In genomic region chr7:124752310-124752709, GRCh38 we compare ENCODE assay signal across 24 cellular contexts. TPM values are rescaled to one million over a fixed set of nuclear protein-coding genes. Genes with fewer than 3 reads are reported as not detected.
A peak's percentile ranks its signal among the peaks of the same experiment; 100 is the strongest.
DNase-seq lines count a peak whose midpoint lies in the region; ATAC-seq, FAIRE-seq and TF ChIP-seq lines count a peak whose summit lies in the region.
"Had no signal": no experiment of that assay in that cellular context is flagged by ENCODE, and none has a peak within 500 bp of the region (broad histone marks: within the 10 kb centered on the region; RNA-seq: fewer than 3 reads in every experiment).

No MANE protein-coding gene starts in this region.

- intact Hi-C loops in right lobe of liver (cut with DNase I): no loop called here
- intact Hi-C loops in HepG2 (cut with micrococcal nuclease; ENCODE audit: unreplicated experiment): no loop called here

- H3K4me3 ChIP-seq in right lobe of liver: no peak overlapping the region
- no peak overlapping the region for H3K4me3 ChIP-seq in HepG2 (replicated peaks in 1 of 3; ENCODE audit: insufficient read depth in 1 of 3, low read depth in 2 of 3, low read length in 3 of 3)
- no peak overlapping the region for H3K4me3 ChIP-seq in choroid plexus epithelial cell (ENCODE audit: low read depth, low read length)
- H3K4me3 ChIP-seq in small intestine (ENCODE audit: low read depth in 1 of 2, low read length in 2 of 2): no peak overlapping the region
- H3K4me3 ChIP-seq: mucosa of descending colon, PC-9, psoas muscle, upper lobe of left lung had no signal

- H3K9me3 ChIP-seq in right lobe of liver: no peaks in the 10 kb centered on the region
- H3K9me3 ChIP-seq in HepG2 (ENCODE audit: low read length): no peaks in the 10 kb centered on the region
- no peaks in the 10 kb centered on the region for H3K9me3 ChIP-seq in small intestine (ENCODE audit: control insufficient read depth, low read depth)
- H3K9me3 ChIP-seq: mucosa of descending colon, psoas muscle, upper lobe of left lung had no signal

- no peak for TF ChIP-seq RAD21 in HepG2 (CRISPR knock-in tag; IDR thresholded peaks at IDR 0.05)

- CTCF ChIA-PET in HepG2 (lab: Yijun Ruan, JAX; ENCODE audit: low intra/inter-chr PET ratio, low total read pairs): no interaction called here

- no peak overlapping the region for H3K27ac ChIP-seq in right lobe of liver
- no peak overlapping the region for H3K27ac ChIP-seq in HepG2 (ENCODE audit: extremely low read length, insufficient read depth, low read length)
- peak overlapping the region; percentile 77 for H3K27ac ChIP-seq in layer of hippocampus (ENCODE audit: low read depth, low read length)
- no peak overlapping the region for H3K27ac ChIP-seq in small intestine (ENCODE audit: low read depth in 1 of 2, low read length in 1 of 2)
- H3K27ac ChIP-seq: C4-2B, epithelial cell of prostate, PC-9, psoas muscle, upper lobe of left lung had no signal

- no peaks in the 10 kb centered on the region for H3K79me2 ChIP-seq in HepG2 (ENCODE audit: insufficient read depth, low read length)

- no TSS peak for BruUV-seq in HepG2 (replicated peaks; lab: Mats Ljungman, UMichigan)

- ATAC-seq in right lobe of liver: peak in 3 of 4 donors; percentile 52 to 61 (median 53)
- no peak for ATAC-seq in HepG2
- no peak for ATAC-seq in HG03135 (IDR thresholded peaks at IDR 0.05; ENCODE audit: unreplicated experiment)
- ATAC-seq: mucosa of descending colon; psoas muscle; stimulated activated naive CD8-positive, alpha-beta T cell treated with anti-CD3 and anti-CD28 coated beads, Interleukin-15, amount 100 ng/mL, for 72 hours; T-helper 17 cell had no signal

- H3K4me1 ChIP-seq in right lobe of liver: no peaks in the 10 kb centered on the region
- H3K4me1 ChIP-seq in HepG2 (ENCODE audit: insufficient read depth, low read length): no peaks in the 10 kb centered on the region
- H3K4me1 ChIP-seq in small intestine (ENCODE audit: control insufficient read depth in 2 of 2, insufficient read depth in 1 of 2, low read depth in 1 of 2, low read length in 1 of 2): no peaks in the 10 kb centered on the region
- H3K4me1 ChIP-seq: psoas muscle, upper lobe of left lung had no signal

- H4K20me1 ChIP-seq in HepG2 (ENCODE audit: insufficient read depth, low read length): no peaks in the 10 kb centered on the region

- TF ChIP-seq POLR2A in right lobe of liver (IDR thresholded peaks at IDR 0.05): no peak
- TF ChIP-seq POLR2A in HepG2 (IDR thresholded peaks at IDR 0.05; ENCODE audit: insufficient read depth in 1 of 2, low read depth in 2 of 2, low read length in 2 of 2): no peak

- DNase-seq in right lobe of liver (no peak), HepG2 (ENCODE audit: low spot score) (no peak), choroid plexus epithelial cell (ENCODE audit: low read depth) (peak; percentile 21), T1000 (lab: John Stamatoyannopoulos, UW) (no peak), NCI-H345 treated with DMSO at 0.1 percent for 48 hours (lab: John Stamatoyannopoulos, UW; ENCODE audit: unreplicated experiment) (no peak), small intestine (no peak)
- DNase-seq: activated B cell treated with CpG ODN at 0.5 μM for 24 hours; activated CD4-positive, alpha-beta memory T cell treated with anti-CD3 and anti-CD28 coated beads for 36 hours; activated gamma-delta T cell treated with Interleukin-2 at 50 U/mL for 16 hours; activated T-cell treated with anti-CD3 and anti-CD28 coated beads for 4 hours; mucosa of descending colon; NCI-H1694; NCI-H2227 treated with DMSO at 0.1 percent for 48 hours; PC-9; psoas muscle; stimulated activated CD4-positive, alpha-beta T cell treated with anti-CD3 and anti-CD28 coated beads, Interleukin-4, amount 100 ng/mL, for 24 hours; stimulated activated naive CD8-positive, alpha-beta T cell treated with anti-CD3 and anti-CD28 coated beads, Interleukin-15, amount 100 ng/mL, for 72 hours; T-helper 17 cell; upper lobe of left lung had no signal

- no peak overlapping the region for H3K4me2 ChIP-seq in HepG2 (ENCODE audit: low read depth, low read length)
- H3K4me2 ChIP-seq: PC-9 had no signal

- TF ChIP-seq EP300 in HepG2 (IDR thresholded peaks at IDR 0.05; ENCODE audit: low read depth in 2 of 2, low read length in 2 of 2): no peak
- no peak for TF ChIP-seq EP300 in HepG2 (CRISPR knock-in tag; IDR thresholded peaks at IDR 0.05; ENCODE audit: borderline replicate concordance)

- H3K27me3 ChIP-seq in right lobe of liver (no peaks in the 10 kb centered on the region), HepG2 (ENCODE audit: control insufficient read depth in 1 of 2, insufficient read depth in 2 of 2, low read length in 2 of 2) (no peaks in the 10 kb centered on the region; a peak in 1 of 5 replicates), layer of hippocampus (ENCODE audit: control insufficient read depth, insufficient read depth, low read length) (no peaks in the 10 kb centered on the region), small intestine (ENCODE audit: control insufficient read depth in 2 of 2, insufficient read depth in 2 of 2, low read length in 2 of 2) (no peaks in the 10 kb centered on the region)
- H3K27me3 ChIP-seq: upper lobe of left lung had no signal

- no peak overlapping the region for H2AFZ ChIP-seq in HepG2 (ENCODE audit: low read length)
- H2AFZ ChIP-seq: PC-9 had no signal

- FAIRE-seq in HepG2 (lab: Jason Lieb, UNC): no peak
- no peak for FAIRE-seq in small intestine (lab: Jason Lieb, UNC)

- WGBS in right lobe of liver (ENCODE audit: insufficient coverage, low coverage, low lambda C conversion rate, missing lambda C conversion rate): 75% methylated on average over 1 of the region's 1 CpG
- WGBS in HepG2 (ENCODE audit: low lambda C conversion rate): 0% methylated on average over 1 of the region's 1 CpG
- WGBS in small intestine, 3 donors: 55 to 61% (median 55%) methylated on average over 1 of the region's 1 CpG

- POLR2A ChIA-PET in HepG2 (lab: Yijun Ruan, JAX): no interaction called here

- H3K36me3 ChIP-seq in right lobe of liver (no peaks in the 10 kb centered on the region), HepG2 (replicated peaks in 1 of 2; ENCODE audit: control insufficient read depth in 1 of 2, insufficient read depth in 2 of 2, low read length in 2 of 2) (no peaks in the 10 kb centered on the region), small intestine (ENCODE audit: control insufficient read depth in 2 of 2, insufficient read depth in 2 of 2, low read length in 2 of 2) (no peaks in the 10 kb centered on the region)
- H3K36me3 ChIP-seq: upper lobe of left lung had no signal

- H3K9ac ChIP-seq in HepG2 (ENCODE audit: insufficient read depth, low read depth, low read length): no peak overlapping the region

- TF ChIP-seq CTCF in right lobe of liver (IDR thresholded peaks at IDR 0.05) (no peak), HepG2 (CRISPR knock-in tag; IDR thresholded peaks at IDR 0.05) (no peak), choroid plexus epithelial cell (conservative IDR thresholded peaks at IDR 0.05; ENCODE audit: low read depth, low read length) (no peak)

- in situ Hi-C loops in HepG2 (cut with HindIII; ENCODE audit: extremely low pct_ligation_motif_present, low pct_unique_long_range_greater_than_20kb): no loop called here

TF ChIP-seq in HepG2, 621 proteins besides CTCF, POLR2A, EP300 and RAD21 (continues in another document):
- no peak for TF ChIP-seq GATAD1 (CRISPR knock-in tag; IDR thresholded peaks at IDR 0.05)

RNA-seq across cellular contexts. Expression of gene GPR37, which starts 13.3 kb away (rescaled TPM):
- total RNA-seq in right lobe of liver (10 to 100 TPM in 5 of 6 experiments, 1 to 10 TPM in 1; 8.9 to 16.0 (median 14.3) TPM), HepG2 (2016; rRNA removed; fragmentation: Illumina TruSeq; extraction: Trizol) (not detected in 2 replicates)
- total RNA-seq in HepG2 (2016; cell fraction: cytosol; rRNA removed; fragmentation: Illumina TruSeq; extraction: Trizol; ENCODE audit: low read depth): not detected in 2 replicates
- not detected in 2 replicates for total RNA-seq in HepG2 (2016; cell fraction: insoluble cytoplasmic fraction; rRNA removed; fragmentation: Illumina TruSeq; extraction: Trizol)
- not detected in 2 replicates for total RNA-seq in HepG2 (2016; cell fraction: membrane; rRNA removed; fragmentation: Illumina TruSeq; extraction: Trizol)
- not detected in 2 replicates for total RNA-seq in HepG2 (2016; cell fraction: nucleus; rRNA removed; fragmentation: Illumina TruSeq; extraction: Trizol)
- polyA plus RNA-seq in HepG2 (2011; rRNA removed) (not detected in 2 replicates), small intestine (under 1 TPM in 1 of 3 donors, not detected in 2; 0.40 TPM)
- polyA plus RNA-seq in HepG2 (2011; cell fraction: cytosol; rRNA removed): not detected in 2 replicates
- polyA plus RNA-seq in HepG2 (2011; cell fraction: nucleus; rRNA removed): 0.03 TPM in 1 of 2 replicates, not detected in the other
- polyA plus RNA-seq in HepG2 (2012): not detected in 2 replicates
- not detected in 2 replicates for polyA plus RNA-seq in HepG2 (2016; cell fraction: cytosol; fragmentation: Illumina TruSeq; extraction: Trizol; ENCODE audit: low read depth)
- polyA plus RNA-seq in HepG2 (2016; cell fraction: insoluble cytoplasmic fraction; fragmentation: Illumina TruSeq; extraction: Trizol; ENCODE audit: low read depth): not detected in 2 replicates
- polyA plus RNA-seq in HepG2 (2016; cell fraction: membrane; fragmentation: Illumina TruSeq; extraction: Trizol; ENCODE audit: low read depth): not detected in 2 replicates
- not detected in 2 replicates for polyA plus RNA-seq in HepG2 (2016; cell fraction: nucleus; fragmentation: Illumina TruSeq; extraction: Trizol; ENCODE audit: insufficient read depth, low read depth)
- 0.61 TPM in 1 of 2 replicates, not detected in the other for polyA minus RNA-seq in HepG2 (2011; rRNA and poly(A)+ RNA removed; ENCODE audit: low replicate concordance)
- not detected in 2 replicates for polyA minus RNA-seq in HepG2 (2011; cell fraction: cytosol; rRNA and poly(A)+ RNA removed)
- polyA minus RNA-seq in HepG2 (2011; cell fraction: nucleus; rRNA and poly(A)+ RNA removed): not detected in 2 replicates
- total RNA-seq: activated B cell treated with CpG ODN at 0.5 μM for 24 hours, T-helper 17 cell had no signal
- polyA plus RNA-seq: IgD-negative memory B cell had no signal

Comparison
In these comparisons a context has a peak if more than half of its experiments do, and no peak if none do; other contexts are left out.
1. ATAC-seq: peak in right lobe of liver (3 of 4); none in HepG2 (single experiment) and HG03135 (single experiment).
2. RNA of gene GPR37, which starts 13.3 kb away (total RNA-seq): 8.9 to 16.0 TPM in right lobe of liver; not detected in HepG2; every median in the first group is over 4 times any median in the second.